Comparison of ENCODE assay signal across 25 cellular contexts in the genomic region with DNA sequence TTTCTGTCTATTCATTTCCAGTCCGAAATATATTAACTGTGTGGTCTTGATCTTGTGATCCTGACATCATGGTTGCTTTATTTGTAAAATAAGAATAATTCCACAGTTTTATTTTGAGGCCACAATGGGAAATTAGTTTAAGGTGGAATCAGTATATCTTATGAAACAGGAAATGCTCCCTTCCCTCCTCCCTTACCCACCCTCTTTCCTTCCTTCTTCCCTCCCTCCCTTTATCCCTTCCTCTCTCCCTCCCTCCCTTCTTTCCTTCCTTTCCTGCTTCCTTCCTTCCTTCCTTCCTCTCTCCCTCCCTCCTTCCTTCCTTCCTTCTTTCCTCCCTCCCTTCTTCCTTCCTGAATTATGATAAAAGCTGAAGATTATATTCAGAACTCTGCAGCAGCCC.
"Had no signal": no experiment of that assay in that cellular context is flagged by ENCODE, and none has a peak within 500 bp of the region (broad histone marks: within the 10 kb centered on the region; RNA-seq: fewer than 3 reads in every experiment).

No MANE protein-coding gene starts in this region.

- H3K79me2 ChIP-seq: hepatocyte had no signal

- H3K27me3 ChIP-seq: hepatocyte, ovary, right atrium auricular region, spleen, stomach, testis, thyroid gland, transverse colon, upper lobe of right lung had no signal

- ATAC-seq: mucosa of descending colon; naive thymus-derived CD4-positive, alpha-beta T cell; natural killer cell treated with Interleukin-12 subunit alpha and Interleukin-12 subunit beta and Interleukin-15 and Interleukin-18, amount 100 ng/mL, for 72 hours; sciatic nerve; stimulated activated naive B cell treated with anti-CD40 and anti-IgM and Interleukin-4, amounts not matched to agents 10 μg/mL and 1 μg/mL and 100 μg/mL, for 72 hours; stimulated activated naive CD8-positive, alpha-beta T cell treated with anti-CD3 and anti-CD28 coated beads, Interleukin-15, Interleukin-2, amounts not matched to agents 100 U/mL and 50 U/mL, for 24 hours; upper lobe of right lung had no signal

- H3K4me1 ChIP-seq: right atrium auricular region, spleen, testis, thyroid gland, upper lobe of right lung had no signal

- H3K9me3 ChIP-seq: left ventricle myocardium inferior, mucosa of descending colon, ovary, spleen, stomach, testis, thyroid gland, transverse colon, upper lobe of right lung had no signal

- H2AFZ ChIP-seq: hepatocyte had no signal

- H3K27me3 Mint-ChIP-seq: naive thymus-derived CD4-positive, alpha-beta T cell; natural killer cell treated with Interleukin-12 subunit alpha and Interleukin-12 subunit beta and Interleukin-15 and Interleukin-18, amount 100 ng/mL, for 72 hours; progenitor cell of endocrine pancreas; stimulated activated naive B cell treated with anti-CD40 and anti-IgM and Interleukin-4, amounts not matched to agents 10 μg/mL and 1 μg/mL and 100 μg/mL, for 72 hours had no signal

- DNase-seq: islet precursor cell; left ventricle myocardium inferior; mesendoderm; midbrain; mucosa of descending colon; naive thymus-derived CD4-positive, alpha-beta T cell; ovary; spleen; stimulated activated CD4-positive, alpha-beta T cell treated with anti-CD3 and anti-CD28 coated beads, Interleukin-1b, Interleukin-23, amount 100 ng/mL, for 48 hours; stimulated activated CD4-positive, alpha-beta T cell treated with anti-CD3 and anti-CD28 coated beads, Interleukin-4, amount 100 ng/mL, for 1 hour; stimulated activated naive B cell treated with anti-CD40 and anti-IgM and Interleukin-4, amounts not matched to agents 10 μg/mL and 1 μg/mL and 100 μg/mL, for 72 hours; stimulated activated naive CD8-positive, alpha-beta T cell treated with anti-CD3 and anti-CD28 coated beads, Interleukin-15, Interleukin-2, amounts not matched to agents 100 U/mL and 50 U/mL, for 24 hours; stomach; testis; thyroid gland; transverse colon; upper lobe of right lung had no signal

- H3K36me3 ChIP-seq: left ventricle myocardium inferior, ovary, right atrium auricular region, spleen, stomach, thyroid gland, transverse colon, upper lobe of right lung had no signal

- H3K27ac ChIP-seq: hepatocyte, left ventricle myocardium inferior, ovary, right atrium auricular region, skin epidermis, spleen, stomach, testis, thyroid gland, transverse colon, upper lobe of right lung had no signal

- H3K4me2 ChIP-seq: hepatocyte had no signal

- H3K4me3 Mint-ChIP-seq: naive thymus-derived CD4-positive, alpha-beta T cell; natural killer cell treated with Interleukin-12 subunit alpha and Interleukin-12 subunit beta and Interleukin-15 and Interleukin-18, amount 100 ng/mL, for 72 hours; stimulated activated naive B cell treated with anti-CD40 and anti-IgM and Interleukin-4, amounts not matched to agents 10 μg/mL and 1 μg/mL and 100 μg/mL, for 72 hours had no signal

- FAIRE-seq: urothelium cell line had no signal

- H3K36me3 Mint-ChIP-seq: naive thymus-derived CD4-positive, alpha-beta T cell; natural killer cell treated with Interleukin-12 subunit alpha and Interleukin-12 subunit beta and Interleukin-15 and Interleukin-18, amount 100 ng/mL, for 72 hours; stimulated activated naive B cell treated with anti-CD40 and anti-IgM and Interleukin-4, amounts not matched to agents 10 μg/mL and 1 μg/mL and 100 μg/mL, for 72 hours had no signal

- H3K9me3 Mint-ChIP-seq: stimulated activated naive B cell treated with anti-CD40 and anti-IgM and Interleukin-4, amounts not matched to agents 10 μg/mL and 1 μg/mL and 100 μg/mL, for 72 hours had no signal

- H3K4me1 Mint-ChIP-seq: stimulated activated naive B cell treated with anti-CD40 and anti-IgM and Interleukin-4, amounts not matched to agents 10 μg/mL and 1 μg/mL and 100 μg/mL, for 72 hours had no signal

- H3K27ac Mint-ChIP-seq: naive thymus-derived CD4-positive, alpha-beta T cell; natural killer cell treated with Interleukin-12 subunit alpha and Interleukin-12 subunit beta and Interleukin-15 and Interleukin-18, amount 100 ng/mL, for 72 hours; progenitor cell of endocrine pancreas; stimulated activated naive B cell treated with anti-CD40 and anti-IgM and Interleukin-4, amounts not matched to agents 10 μg/mL and 1 μg/mL and 100 μg/mL, for 72 hours had no signal

- H3K4me3 ChIP-seq: hepatocyte, left ventricle myocardium inferior, lung, mucosa of descending colon, ovary, right atrium auricular region, skin epidermis, spleen, stomach, testis, thyroid gland, transverse colon, upper lobe of right lung had no signal
